In the genomic region with DNA sequence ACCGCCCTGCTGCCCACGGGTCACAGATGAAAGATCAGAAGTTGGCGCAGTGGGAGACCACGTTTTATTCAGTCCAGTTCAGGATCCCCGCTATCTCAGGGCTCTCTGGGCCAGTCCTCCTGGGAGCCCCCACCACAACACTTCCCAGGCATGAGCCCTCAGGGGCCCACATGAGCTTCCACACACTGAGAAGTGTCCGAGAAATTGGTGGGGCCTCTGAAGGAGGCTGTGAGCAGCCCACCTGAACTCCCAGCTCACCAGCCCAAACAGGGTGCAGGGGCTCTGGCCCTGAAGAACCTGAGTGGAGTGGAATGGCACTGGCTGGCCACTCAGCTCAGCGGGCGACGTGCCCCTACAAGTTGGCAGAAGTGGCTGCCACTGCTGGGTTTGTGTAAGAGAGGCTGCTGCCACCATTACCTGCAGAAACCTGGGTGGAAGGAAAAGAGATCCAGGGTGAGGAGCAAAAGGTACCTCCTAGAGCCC, we compare ENCODE assay signal across 13 cellular contexts. TPM values are rescaled to one million over a fixed set of nuclear protein-coding genes. Genes with fewer than 3 reads are reported as not detected.
DNase-seq lines count a peak whose midpoint lies in the region; ATAC-seq and TF ChIP-seq lines count a peak whose summit lies in the region.
"Had no signal": no experiment of that assay in that cellular context is flagged by ENCODE, and none has a peak within 500 bp of the region (broad histone marks: within the 10 kb centered on the region; RNA-seq: fewer than 3 reads in every experiment).

No MANE protein-coding gene starts in this region.

- H3K36me3 ChIP-seq in right atrium auricular region (no peaks in the 10 kb centered on the region), breast epithelium (no peaks in the 10 kb centered on the region), mucosa of stomach (ENCODE audit: control insufficient read depth, insufficient read depth, low read length) (peaks cover 28% of the 10 kb centered on the region), ascending aorta (no peaks in the 10 kb centered on the region)
- H3K36me3 ChIP-seq: thyroid gland had no signal

- ATAC-seq in Right ventricle myocardium inferior (peak; percentile 5), HG02571 (IDR thresholded peaks at IDR 0.05; ENCODE audit: unreplicated experiment) (no peak)

- POLR2A ChIA-PET in GM10248 (lab: Yijun Ruan, JAX), result interaction anchor here (0.6 kb wide), 1 partner anchor 320 kb away, joined by 5 read pairs; no protein-coding TSS in a partner anchor

- H3K4me1 ChIP-seq in right atrium auricular region (peaks cover 0 to 11% of the 10 kb centered on the region in 2 donors), breast epithelium (peaks cover 0 to 14% of the 10 kb centered on the region in 2 donors), mucosa of stomach (ENCODE audit: control insufficient read depth, insufficient read depth, low read length) (peaks cover 47% of the 10 kb centered on the region), ascending aorta (no peaks in the 10 kb centered on the region)

- CTCF ChIA-PET in GM10248 (lab: Yijun Ruan, JAX), result interaction anchor here (1.0 to 4.2 kb wide), 9 partner anchors 8 to 94 kb away, joined by 3 to 42 read pairs (median 8); a partner anchor contains a TSS

- no peak for DNase-seq in Right ventricle myocardium inferior (ENCODE audit: missing footprints)
- DNase-seq in right atrium auricular region (ENCODE audit: low spot score), result no peak
- no peak for DNase-seq in breast epithelium (ENCODE audit: low spot score in 2 of 2)
- DNase-seq in stimulated activated naive CD4-positive, alpha-beta T cell treated with Interleukin-2 at 50 U/mL for 16 hours (lab: John Stamatoyannopoulos, UW), result no peak
- DNase-seq in GM10248 (ENCODE audit: extremely low spot score), result no peak
- DNase-seq in ascending aorta (ENCODE audit: low spot score in 2 of 2), result no peak
- DNase-seq: activated CD4-positive, alpha-beta T cell treated with anti-CD3 and anti-CD28 coated beads, Interleukin-2, amount 50 U/mL, for 1 hour; cortex of kidney; DMS 273 treated with DMSO at 0.1 percent for 48 hours; naive thymus-derived CD4-positive, alpha-beta T cell had no signal

- no peaks in the 10 kb centered on the region for H3K27me3 ChIP-seq in right atrium auricular region
- no peaks in the 10 kb centered on the region for H3K27me3 ChIP-seq in breast epithelium
- H3K27me3 ChIP-seq in mucosa of stomach (ENCODE audit: control insufficient read depth, insufficient read depth, low read length), result no peaks in the 10 kb centered on the region
- H3K27me3 ChIP-seq in ascending aorta, result no peaks in the 10 kb centered on the region
- H3K27me3 ChIP-seq: thyroid gland had no signal

- intact Hi-C loops in Right ventricle myocardium inferior (cut with DNase I), result no loop called here
- intact Hi-C loops in breast epithelium (cut with DNase I; ENCODE audit: low total_unique reads), result no loop called here
- intact Hi-C loops in ascending aorta (cut with DNase I), result no loop called here

- TF ChIP-seq POLR2A in breast epithelium (IDR thresholded peaks at IDR 0.05), result no peak

- H3K4me3 ChIP-seq in right atrium auricular region, result no peak overlapping the region
- H3K4me3 ChIP-seq in breast epithelium, result no peak overlapping the region
- peak overlapping the region; percentile 52 for H3K4me3 ChIP-seq in mucosa of stomach (ENCODE audit: low read length)
- no peak overlapping the region for H3K4me3 ChIP-seq in ascending aorta
- H3K4me3 ChIP-seq: thyroid gland had no signal

- H3K27ac ChIP-seq in right atrium auricular region, result peak overlapping the region in 1 of 2 donors; percentile 38
- H3K27ac ChIP-seq in breast epithelium, result peak overlapping the region; percentile 87 to 91
- no peak overlapping the region for H3K27ac ChIP-seq in ascending aorta
- H3K27ac ChIP-seq: thyroid gland had no signal

- H3K9ac ChIP-seq in mucosa of stomach (ENCODE audit: low read length), result peak overlapping the region; percentile 88

- TF ChIP-seq CTCF in right atrium auricular region (IDR thresholded peaks at IDR 0.05), result no peak
- TF ChIP-seq CTCF in breast epithelium (IDR thresholded peaks at IDR 0.05), result no peak
- no peak for TF ChIP-seq CTCF in GM10248 (IDR thresholded peaks at IDR 0.05; ENCODE audit: control extremely low read depth, extremely low read depth, low read depth, missing control alignments)
- no peak for TF ChIP-seq CTCF in ascending aorta (IDR thresholded peaks at IDR 0.05)

- no peaks in the 10 kb centered on the region for H3K9me3 ChIP-seq in right atrium auricular region
- no peaks in the 10 kb centered on the region for H3K9me3 ChIP-seq in breast epithelium
- no peaks in the 10 kb centered on the region for H3K9me3 ChIP-seq in mucosa of stomach (ENCODE audit: control insufficient read depth, low read length)
- H3K9me3 ChIP-seq in ascending aorta, result no peaks in the 10 kb centered on the region
- H3K9me3 ChIP-seq: thyroid gland had no signal

RNA-seq across cellular contexts. Expression of a gene that starts 12.2 kb away (rescaled TPM):
- total RNA-seq in Right ventricle myocardium inferior, result 0.16 TPM
- under 1 TPM in 1 of 2 donors, not detected in 1; 0.20 TPM for total RNA-seq in right atrium auricular region
- 1 to 10 TPM in 1 of 3 donors, under 1 TPM in 1, not detected in 1; 0.98 to 1.5 TPM for total RNA-seq in breast epithelium
- total RNA-seq in ascending aorta, result not detected

RNA-seq across cellular contexts. Expression of a gene that starts 12.7 kb away (rescaled TPM):
- 118 TPM for total RNA-seq in Right ventricle myocardium inferior
- total RNA-seq in right atrium auricular region, result 100 to 1,000 TPM; 124 to 147 TPM
- total RNA-seq in breast epithelium, result 100 to 1,000 TPM; 104 to 147 (median 131) TPM
- 146 TPM for total RNA-seq in ascending aorta

RNA-seq across cellular contexts. Expression of a gene that starts 21.9 kb away (rescaled TPM):
- total RNA-seq in Right ventricle myocardium inferior (5.7 TPM), right atrium auricular region (10 to 100 TPM; 10.9 to 11.2 TPM), breast epithelium (10 to 100 TPM; 17.3 to 27.5 (median 25.9) TPM), ascending aorta (40.3 TPM)

RNA-seq across cellular contexts. Expression of a gene that starts 22.7 kb away (rescaled TPM):
- 16.5 TPM for total RNA-seq in Right ventricle myocardium inferior
- 10 to 100 TPM; 16.2 to 27.0 TPM for total RNA-seq in right atrium auricular region
- total RNA-seq in breast epithelium, result 10 to 100 TPM; 41.1 to 50.8 (median 44.8) TPM
- 23.9 TPM for total RNA-seq in ascending aorta

RNA-seq across cellular contexts. Expression of a gene that starts 45.5 kb away (rescaled TPM):
- 55.7 TPM for total RNA-seq in Right ventricle myocardium inferior
- 10 to 100 TPM; 46.5 to 47.8 TPM for total RNA-seq in right atrium auricular region
- 10 to 100 TPM; 53.7 to 69.4 (median 68.2) TPM for total RNA-seq in breast epithelium
- total RNA-seq in ascending aorta, result 78.2 TPM

Comparison
In these comparisons a context has a peak if more than half of its experiments do, and no peak if none do; other contexts are left out.
1. H3K27ac ChIP-seq: peak in breast epithelium (2 of 2); none in ascending aorta (0 of 2).